In genomic region chr17:57918017-57918895, GRCh38 we compare ENCODE assay signal across 11 cellular contexts. TPM values are rescaled to one million over a fixed set of nuclear protein-coding genes. Genes with fewer than 3 reads are reported as not detected.
DNase-seq lines count a peak whose midpoint lies in the region; ATAC-seq and TF ChIP-seq lines count a peak whose summit lies in the region.
"Had no signal": no experiment of that assay in that cellular context is flagged by ENCODE, and none has a peak within 500 bp of the region (broad histone marks: within the 10 kb centered on the region; RNA-seq: fewer than 3 reads in every experiment).

No MANE protein-coding gene starts in this region.

- no peaks in the 10 kb centered on the region for H3K9me3 Mint-ChIP-seq in activated naive CD4-positive, alpha-beta T cell treated with anti-CD3 and anti-CD28 coated beads for 36 hours
- H3K9me3 Mint-ChIP-seq: activated T-cell treated with anti-CD3 and anti-CD28 coated beads, Interleukin-2, amount 50 U/mL, for 72 hours had no signal

- H3K4me1 Mint-ChIP-seq in activated naive CD4-positive, alpha-beta T cell treated with anti-CD3 and anti-CD28 coated beads for 36 hours (ENCODE audit: low read depth) = no peaks in the 10 kb centered on the region

- 57 to 68% methylated on average over 4 to 5 of the region's 5 CpGs for WGBS in body of pancreas, 2 donors

- H3K4me3 ChIP-seq in body of pancreas = no peak overlapping the region
- no peak overlapping the region for H3K4me3 ChIP-seq in thoracic aorta

- intact Hi-C loops in body of pancreas (cut with DNase I) = no loop called here
- intact Hi-C loops in activated naive CD4-positive, alpha-beta T cell treated with anti-CD3 and anti-CD28 coated beads for 36 hours (cut with micrococcal nuclease) = no loop called here

- no peaks in the 10 kb centered on the region for H3K9me3 ChIP-seq in body of pancreas
- no peaks in the 10 kb centered on the region for H3K9me3 ChIP-seq in thoracic aorta

- ATAC-seq in body of pancreas (no peak), thoracic aorta (ENCODE audit: insufficient number of reproducible peaks, low FRiP score, low read depth) (no peak), GM19395 (IDR thresholded peaks at IDR 0.05; ENCODE audit: unreplicated experiment) (no peak)

- TF ChIP-seq CTCF in body of pancreas (IDR thresholded peaks at IDR 0.05) (no peak), thoracic aorta (IDR thresholded peaks at IDR 0.05) (no peak), GM10248 (IDR thresholded peaks at IDR 0.05; ENCODE audit: control extremely low read depth, extremely low read depth, low read depth, missing control alignments) (no peak)

- peaks cover 63% of the 10 kb centered on the region for H3K4me1 ChIP-seq in body of pancreas
- H3K4me1 ChIP-seq in thoracic aorta (ENCODE audit: control insufficient read depth in 1 of 2, low read depth in 2 of 2) = peaks cover 35 to 84% of the 10 kb centered on the region in 2 donors

- no peak overlapping the region for H3K27ac Mint-ChIP-seq in activated naive CD4-positive, alpha-beta T cell treated with anti-CD3 and anti-CD28 coated beads for 36 hours
- H3K27ac Mint-ChIP-seq: activated T-cell treated with anti-CD3 and anti-CD28 coated beads, Interleukin-2, amount 50 U/mL, for 72 hours had no signal

- POLR2A ChIA-PET in GM10248 (lab: Yijun Ruan, JAX) = no interaction called here

- H3K36me3 ChIP-seq in body of pancreas (replicated peaks in 1 of 2; ENCODE audit: insufficient read depth in 1 of 2, low read depth in 2 of 2) (no peaks in the 10 kb centered on the region), thoracic aorta (no peaks in the 10 kb centered on the region)

- no peak overlapping the region for H3K4me3 Mint-ChIP-seq in activated naive CD4-positive, alpha-beta T cell treated with anti-CD3 and anti-CD28 coated beads for 36 hours
- H3K4me3 Mint-ChIP-seq: activated T-cell treated with anti-CD3 and anti-CD28 coated beads, Interleukin-2, amount 50 U/mL, for 72 hours had no signal

- no peaks in the 10 kb centered on the region for H3K36me3 Mint-ChIP-seq in activated naive CD4-positive, alpha-beta T cell treated with anti-CD3 and anti-CD28 coated beads for 36 hours (ENCODE audit: low read depth)

- TF ChIP-seq POLR2A in body of pancreas (IDR thresholded peaks at IDR 0.05) = no peak

- DNase-seq in HT-29 (ENCODE audit: low spot score) (peak; percentile 74), body of pancreas (no peak), kidney tubule cell (ENCODE audit: low spot score) (peak; percentile 54), thoracic aorta (ENCODE audit: low spot score) (no peak), GM10248 (ENCODE audit: extremely low spot score) (no peak)
- no peak for DNase-seq in activated naive CD4-positive, alpha-beta T cell treated with anti-CD3 and anti-CD28 coated beads for 36 hours
- DNase-seq in activated naive CD4-positive, alpha-beta T cell (lab: John Stamatoyannopoulos, UW) = no peak
- DNase-seq: activated T-cell treated with anti-CD3 and anti-CD28 coated beads, Interleukin-2, amount 50 U/mL, for 72 hours; Kasumi-1; T-helper 9 cell had no signal

- CTCF ChIA-PET in activated naive CD4-positive, alpha-beta T cell treated with anti-CD3 and anti-CD28 coated beads for 36 hours (lab: Charles Lee) = interaction anchor here (0.6 to 1.0 kb wide), 4 partner anchors 38 to 255 kb away, joined by 3 read pairs; no protein-coding TSS in a partner anchor
- CTCF ChIA-PET in GM10248 (lab: Yijun Ruan, JAX) = interaction anchor here (0.6 to 1.6 kb wide), 4 partner anchors 16 to 81 kb away, joined by 3 to 5 read pairs (median 3); no protein-coding TSS in a partner anchor

- H3K27me3 ChIP-seq in body of pancreas (no peaks in the 10 kb centered on the region), thoracic aorta (replicated peaks; ENCODE audit: insufficient read depth) (no peaks in the 10 kb centered on the region)

- H3K27me3 Mint-ChIP-seq in activated naive CD4-positive, alpha-beta T cell treated with anti-CD3 and anti-CD28 coated beads for 36 hours (ENCODE audit: low read depth) = no peaks in the 10 kb centered on the region

- H3K27ac ChIP-seq in body of pancreas (peak overlapping the region; percentile 8 to 92 (median 64)), thoracic aorta (peak overlapping the region; percentile 50 to 51)

RNA-seq across cellular contexts. Expression of gene CUEDC1, which starts 37.0 kb away (rescaled TPM):
- 37.6 and 45.5 TPM in 2 replicates for total RNA-seq in HT-29 (2014; rRNA removed; shearing (Covaris generic))
- total RNA-seq in body of pancreas = 10 to 100 TPM; 35.8 to 48.1 TPM
- total RNA-seq in thoracic aorta = 10 to 100 TPM; 32.7 to 93.1 TPM
- total RNA-seq in activated naive CD4-positive, alpha-beta T cell treated with anti-CD3 and anti-CD28 coated beads for 36 hours = under 1 TPM; 0.47 to 0.69 TPM

Comparison
In these comparisons a context has a peak if more than half of its experiments do, and no peak if none do; other contexts are left out.
1. DNase-seq: peak in HT-29 (single experiment) and kidney tubule cell (single experiment); none in body of pancreas (0 of 4), thoracic aorta (single experiment), activated naive CD4-positive, alpha-beta T cell treated with anti-CD3 and anti-CD28 coated beads for 36 hours (single experiment), GM10248 (single experiment) and activated naive CD4-positive, alpha-beta T cell (0 of 4).
2. RNA of gene CUEDC1, which starts 37.0 kb away (total RNA-seq): 32.7 to 93.1 TPM in thoracic aorta, 35.8 to 48.1 TPM in body of pancreas and 37.6 to 45.5 TPM in HT-29; 0.47 to 0.69 TPM in activated naive CD4-positive, alpha-beta T cell treated with anti-CD3 and anti-CD28 coated beads for 36 hours; every median in the first group is over 10 times any median in the second.